ENCODE assay signal across 16 cellular contexts in the genomic region with DNA sequence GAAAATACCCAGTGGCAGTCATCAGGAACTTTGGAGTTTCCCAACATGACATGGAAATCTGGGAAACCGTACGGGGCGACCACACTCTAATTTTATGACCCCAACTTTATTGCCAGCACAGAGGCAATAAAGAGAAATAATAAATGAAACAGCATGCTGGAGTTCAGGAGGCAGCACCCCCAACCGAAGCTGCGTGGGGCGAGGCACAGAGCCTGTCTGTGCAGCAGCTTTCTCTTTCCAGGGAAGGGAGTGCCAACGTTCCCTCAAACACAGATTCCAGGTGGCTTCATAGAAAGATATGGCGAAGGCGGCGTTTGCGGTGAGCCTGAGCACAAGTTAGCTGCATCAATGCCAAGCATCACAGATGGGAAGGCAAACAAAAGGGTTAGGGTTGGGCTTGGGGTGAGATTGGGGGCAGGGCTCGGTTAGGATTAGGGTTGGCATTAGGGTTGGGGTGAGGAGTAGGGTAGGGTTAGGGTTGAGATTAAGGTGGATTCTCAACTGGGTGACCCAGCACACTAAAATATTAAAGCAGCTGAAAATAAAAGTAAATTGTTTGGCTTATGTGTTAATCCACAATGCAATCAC.
A peak's percentile ranks its signal among the peaks of the same experiment; 100 is the strongest.
DNase-seq lines count a peak whose midpoint lies in the region; ATAC-seq, FAIRE-seq and TF ChIP-seq lines count a peak whose summit lies in the region.
"Had no signal": no experiment of that assay in that cellular context is flagged by ENCODE, and none has a peak within 500 bp of the region (broad histone marks: within the 10 kb centered on the region; RNA-seq: fewer than 3 reads in every experiment).

No MANE protein-coding gene starts in this region.

- intact Hi-C loops in lower lobe of right lung (cut with DNase I) (no loop called here), A673 (cut with micrococcal nuclease; ENCODE audit: unreplicated experiment) (no loop called here)

- peak overlapping the region; percentile 5 for H3K27ac Mint-ChIP-seq in chondrocyte (ENCODE audit: unreplicated experiment)
- H3K27ac Mint-ChIP-seq: activated CD4-positive, alpha-beta T cell treated with anti-CD3 and anti-CD28 coated beads, Interleukin-2, amount 10 ng/mL, durations not matched to agents 24 days and 14 days; activated T-cell treated with anti-CD3 and anti-CD28 coated beads, Interleukin-2, amount 50 U/mL, for 24 hours had no signal

- WGBS in small intestine, 3 donors = 10 to 53% (median 28%) methylated on average over 12 of the region's 12 CpGs

- peaks cover 14% of the 10 kb centered on the region for H3K36me3 Mint-ChIP-seq in chondrocyte (ENCODE audit: low read depth)

- H3K4me3 Mint-ChIP-seq in chondrocyte (ENCODE audit: unreplicated experiment) = no peak overlapping the region
- H3K4me3 Mint-ChIP-seq: activated CD4-positive, alpha-beta T cell treated with anti-CD3 and anti-CD28 coated beads, Interleukin-2, amount 10 ng/mL, durations not matched to agents 24 days and 14 days; activated T-cell treated with anti-CD3 and anti-CD28 coated beads, Interleukin-2, amount 50 U/mL, for 24 hours; neural crest cell had no signal

- DNase-seq in chondrocyte (ENCODE audit: low spot score) = no peak
- DNase-seq in lower lobe of right lung = peak; percentile 49
- DNase-seq in small intestine = peak; percentile 91
- no peak for DNase-seq in A673 (ENCODE audit: low spot score)
- no peak for DNase-seq in T1000 (lab: John Stamatoyannopoulos, UW)
- no peak for DNase-seq in HAP-1 (ENCODE audit: low spot score in 2 of 2)
- DNase-seq: activated CD4-positive, alpha-beta T cell treated with anti-CD3 and anti-CD28 coated beads, Interleukin-2, amount 10 ng/mL, durations not matched to agents 24 days and 14 days; activated T-cell treated with anti-CD3 and anti-CD28 coated beads, Interleukin-2, amount 50 U/mL, for 24 hours; DMS79; erythroblast; left ventricle myocardium inferior; NCI-H187 treated with DMSO at 0.1 percent for 48 hours; NCI-H82 had no signal

- CTCF ChIA-PET in A673 (lab: Charles Lee) = no interaction called here

- H3K36me3 ChIP-seq in HUES6 (ENCODE audit: control insufficient read depth, insufficient read depth, low read length) (no peaks in the 10 kb centered on the region), lower lobe of right lung (no peaks in the 10 kb centered on the region), small intestine (ENCODE audit: control insufficient read depth in 2 of 2, insufficient read depth in 2 of 2, low read length in 2 of 2) (no peaks in the 10 kb centered on the region), A673 (ENCODE audit: insufficient read depth, low read length, poor library complexity, severe bottlenecking) (no peaks in the 10 kb centered on the region), HAP-1 (replicated peaks) (no peaks in the 10 kb centered on the region)
- H3K36me3 ChIP-seq: left ventricle myocardium inferior had no signal

- H3K9me3 ChIP-seq in HUES6 (ENCODE audit: control insufficient read depth, insufficient read depth, low read depth, low read length) = peaks cover 43% of the 10 kb centered on the region
- peaks cover 15% of the 10 kb centered on the region for H3K9me3 ChIP-seq in lower lobe of right lung
- H3K9me3 ChIP-seq in small intestine (ENCODE audit: control insufficient read depth, low read depth) = no peaks in the 10 kb centered on the region
- peaks cover 8% of the 10 kb centered on the region for H3K9me3 ChIP-seq in A673 (ENCODE audit: low read depth, low read length, poor library complexity, severe bottlenecking)
- no peaks in the 10 kb centered on the region for H3K9me3 ChIP-seq in HAP-1

- FAIRE-seq in small intestine (lab: Jason Lieb, UNC) = no peak

- peaks cover 18% of the 10 kb centered on the region for H3K9me3 Mint-ChIP-seq in chondrocyte (ENCODE audit: low read depth)

- H3K4me1 ChIP-seq in HUES6 (ENCODE audit: control insufficient read depth, insufficient read depth, low read length) = peaks cover 12% of the 10 kb centered on the region
- H3K4me1 ChIP-seq in lower lobe of right lung = peaks cover 9% of the 10 kb centered on the region
- H3K4me1 ChIP-seq in small intestine (ENCODE audit: control insufficient read depth in 2 of 2, insufficient read depth in 1 of 2, low read depth in 1 of 2, low read length in 1 of 2) = no peaks in the 10 kb centered on the region
- no peaks in the 10 kb centered on the region for H3K4me1 ChIP-seq in A673 (ENCODE audit: insufficient read depth, low read length, poor library complexity, severe bottlenecking)
- H3K4me1 ChIP-seq in HAP-1 = no peaks in the 10 kb centered on the region
- H3K4me1 ChIP-seq: left ventricle myocardium inferior had no signal

- POLR2A ChIA-PET in A673 (lab: Charles Lee; ENCODE audit: low non-redundant PET) = no interaction called here

- no TSS peak for BruUV-seq in A673 (replicated peaks; lab: Mats Ljungman, UMichigan)

- H3K27ac ChIP-seq in HUES6 (ENCODE audit: low read depth, low read length) (no peak overlapping the region), lower lobe of right lung (peak overlapping the region; percentile 73), small intestine (ENCODE audit: low read depth in 1 of 2, low read length in 1 of 2) (peak overlapping the region; percentile 41 to 91), A673 (ENCODE audit: low read depth, low read length, poor library complexity, severe bottlenecking) (no peak overlapping the region)
- H3K27ac ChIP-seq: left ventricle myocardium inferior had no signal

- ATAC-seq in lower lobe of right lung (no peak), HG03439 (IDR thresholded peaks at IDR 0.05; ENCODE audit: unreplicated experiment) (no peak)

- H3K9ac ChIP-seq in HUES6 (ENCODE audit: low read length) = no peak overlapping the region

- peaks cover 10% of the 10 kb centered on the region for H3K27me3 Mint-ChIP-seq in chondrocyte (ENCODE audit: low read depth)

- H3K27me3 ChIP-seq in HUES6 (ENCODE audit: control insufficient read depth, insufficient read depth, low read length) (no peaks in the 10 kb centered on the region), lower lobe of right lung (ENCODE audit: low read depth) (no peaks in the 10 kb centered on the region), small intestine (ENCODE audit: control insufficient read depth in 2 of 2, insufficient read depth in 2 of 2, low read length in 2 of 2) (no peaks in the 10 kb centered on the region), A673 (replicated peaks; ENCODE audit: insufficient read depth, low read depth, low read length, poor library complexity) (no peaks in the 10 kb centered on the region), HAP-1 (ENCODE audit: low read depth) (no peaks in the 10 kb centered on the region; the same call in 1 of the 2 replicates)

- H3K4me3 ChIP-seq in HUES6 (ENCODE audit: low read depth, low read length) (0 out of 2 replicates have a peak overlapping the region, but pooled peaks have one; percentile 2), lower lobe of right lung (no peak overlapping the region), small intestine (ENCODE audit: low read depth in 1 of 2, low read length in 2 of 2) (no peak overlapping the region), A673 (ENCODE audit: low read depth, low read length, poor library complexity, severe bottlenecking) (no peak overlapping the region), HAP-1 (no peak overlapping the region)
- H3K4me3 ChIP-seq: left ventricle myocardium inferior had no signal

- peaks cover 15% of the 10 kb centered on the region for H3K4me1 Mint-ChIP-seq in chondrocyte (ENCODE audit: low read depth)

- no peak for TF ChIP-seq CTCF in chondrocyte (IDR thresholded peaks at IDR 0.05)
- no peak for TF ChIP-seq CTCF in lower lobe of right lung (IDR thresholded peaks at IDR 0.05)
- no peak for TF ChIP-seq CTCF in A673 (conservative IDR thresholded peaks at IDR 0.05; ENCODE audit: low read depth, low read length)

- in situ Hi-C loops in HAP-1 (cut with MboI; ENCODE audit: low sequenced_read_pairs) = no loop called here

Comparison
In these comparisons a context has a peak if more than half of its experiments do, and no peak if none do; other contexts are left out.
1. H3K27ac ChIP-seq: peak in lower lobe of right lung (single experiment) and small intestine (2 of 2); none in HUES6 (single experiment) and A673 (single experiment).
2. DNase-seq: peak in lower lobe of right lung (single experiment) and small intestine (single experiment); none in chondrocyte (single experiment), A673 (single experiment), T1000 (single experiment) and HAP-1 (0 of 2).